ENCODE assay signal across 9 cellular contexts in the genomic region with DNA sequence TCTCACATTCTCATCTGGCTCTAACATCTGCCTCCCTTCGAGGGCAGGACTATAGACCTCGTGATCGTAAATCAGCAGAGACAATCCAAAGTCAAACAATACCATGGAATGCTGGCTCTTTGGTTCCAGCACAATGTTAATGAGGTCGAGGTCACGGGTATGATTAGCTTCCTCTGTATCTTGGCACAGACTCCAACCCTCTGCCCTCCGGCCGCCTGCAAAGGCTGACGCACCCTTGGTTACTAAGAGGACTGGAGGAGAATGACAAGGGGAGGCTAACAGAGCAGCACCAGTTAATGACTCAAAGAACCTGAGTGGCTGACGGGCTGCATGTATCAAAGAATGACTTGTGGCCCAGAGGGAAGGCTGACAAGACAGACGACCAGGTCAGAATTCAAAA. TPM values are rescaled to one million over a fixed set of nuclear protein-coding genes. Genes with fewer than 3 reads are reported as not detected.
DNase-seq lines count a peak whose midpoint lies in the region; FAIRE-seq and TF ChIP-seq lines count a peak whose summit lies in the region.
"Had no signal": no experiment of that assay in that cellular context is flagged by ENCODE, and none has a peak within 500 bp of the region (broad histone marks: within the 10 kb centered on the region; RNA-seq: fewer than 3 reads in every experiment).

No MANE protein-coding gene starts in this region.

- H3K4me3 Mint-ChIP-seq in HFFc6, result peak overlapping the region; percentile 78
- no peak overlapping the region for H3K4me3 Mint-ChIP-seq in activated T-cell treated with anti-CD3 and anti-CD28 coated beads, Interleukin-2, amount 50 U/mL, for 24 hours
- H3K4me3 Mint-ChIP-seq in CD8-positive, alpha-beta memory T cell, result no peak overlapping the region
- H3K4me3 Mint-ChIP-seq: activated naive CD4-positive, alpha-beta T cell treated with anti-CD3 and anti-CD28 coated beads, Interleukin-2, amount 50 U/mL, for 24 hours had no signal

- DNase-seq in HFFc6, result peak; percentile 98
- peak; percentile 95 for DNase-seq in amniotic epithelial cell (ENCODE audit: low read depth)
- peak; percentile 86 for DNase-seq in hepatocyte (ENCODE audit: low spot score)
- no peak for DNase-seq in smooth muscle cell (lab: John Stamatoyannopoulos, UW; ENCODE audit: unreplicated experiment)
- DNase-seq in activated T-cell treated with anti-CD3 and anti-CD28 coated beads, Interleukin-2, amount 50 U/mL, for 24 hours, result no peak
- no peak for DNase-seq in germinal center (ENCODE audit: low spot score)
- DNase-seq in CD8-positive, alpha-beta memory T cell, result no peak
- no peak for DNase-seq in GM12891 (ENCODE audit: insufficient read length, low spot score)

- peaks cover 15% of the 10 kb centered on the region; the same call in 1 of the 2 replicates for H3K36me3 Mint-ChIP-seq in HFFc6 (ENCODE audit: low read depth)
- H3K36me3 Mint-ChIP-seq in activated T-cell treated with anti-CD3 and anti-CD28 coated beads, Interleukin-2, amount 50 U/mL, for 24 hours (ENCODE audit: low read depth), result no peaks in the 10 kb centered on the region
- H3K36me3 Mint-ChIP-seq in CD8-positive, alpha-beta memory T cell, result no peaks in the 10 kb centered on the region
- H3K36me3 Mint-ChIP-seq: activated naive CD4-positive, alpha-beta T cell treated with anti-CD3 and anti-CD28 coated beads, Interleukin-2, amount 50 U/mL, for 24 hours had no signal

- H3K9ac ChIP-seq in smooth muscle cell (ENCODE audit: low read depth), result peak overlapping the region; percentile 19

- H4K20me1 ChIP-seq in hepatocyte (ENCODE audit: insufficient read depth, poor library complexity, severe bottlenecking) (peaks cover 2% of the 10 kb centered on the region), smooth muscle cell (ENCODE audit: low read depth) (peaks cover 65% of the 10 kb centered on the region)

- H3K4me3 ChIP-seq in hepatocyte (no peak overlapping the region), smooth muscle cell (no peak overlapping the region)
- no peak overlapping the region for H3K4me3 ChIP-seq in CD8-positive, alpha-beta memory T cell (ENCODE audit: low read length)

- no peak overlapping the region for H2AFZ ChIP-seq in hepatocyte
- no peak overlapping the region for H2AFZ ChIP-seq in smooth muscle cell (ENCODE audit: low read depth)

- no peak for FAIRE-seq in GM12891 (lab: Jason Lieb, UNC)

- WGBS in hepatocyte (ENCODE audit: low lambda C conversion rate, missing lambda C conversion rate), result 20% methylated on average over 10 of the region's 10 CpGs
- WGBS in smooth muscle cell (ENCODE audit: low lambda C conversion rate), result 22% methylated on average over 10 of the region's 10 CpGs

- no peaks in the 10 kb centered on the region for H3F3A ChIP-seq in smooth muscle cell (ENCODE audit: low read depth)

- TF ChIP-seq CTCF in HFFc6 (IDR thresholded peaks at IDR 0.05), result no peak
- no peak for TF ChIP-seq CTCF in hepatocyte (IDR thresholded peaks at IDR 0.05; ENCODE audit: poor library complexity)
- no peak for TF ChIP-seq CTCF in smooth muscle cell (IDR thresholded peaks at IDR 0.05; ENCODE audit: borderline replicate concordance, insufficient read depth, poor library complexity, severe bottlenecking)

- peak overlapping the region; percentile 78 for H3K27ac ChIP-seq in hepatocyte
- H3K27ac ChIP-seq in smooth muscle cell (ENCODE audit: low read depth), result peak overlapping the region; percentile 79
- no peak overlapping the region for H3K27ac ChIP-seq in CD8-positive, alpha-beta memory T cell (ENCODE audit: low read depth, low read length)

- H3K79me2 ChIP-seq in hepatocyte (peaks cover 92% of the 10 kb centered on the region), smooth muscle cell (ENCODE audit: low read depth) (peaks cover 95% of the 10 kb centered on the region)

- peaks cover 65% of the 10 kb centered on the region for H3K4me1 Mint-ChIP-seq in HFFc6 (ENCODE audit: low read depth)
- no peaks in the 10 kb centered on the region for H3K4me1 Mint-ChIP-seq in activated T-cell treated with anti-CD3 and anti-CD28 coated beads, Interleukin-2, amount 50 U/mL, for 24 hours (ENCODE audit: low read depth)
- no peaks in the 10 kb centered on the region for H3K4me1 Mint-ChIP-seq in CD8-positive, alpha-beta memory T cell
- H3K4me1 Mint-ChIP-seq: activated naive CD4-positive, alpha-beta T cell treated with anti-CD3 and anti-CD28 coated beads, Interleukin-2, amount 50 U/mL, for 24 hours had no signal

- H3K4me1 ChIP-seq in hepatocyte (ENCODE audit: insufficient read depth) (peaks cover 51% of the 10 kb centered on the region), smooth muscle cell (ENCODE audit: low read depth) (peaks cover 22% of the 10 kb centered on the region)
- H3K4me1 ChIP-seq in CD8-positive, alpha-beta memory T cell (ENCODE audit: insufficient read depth, low read length), result no peaks in the 10 kb centered on the region

- CTCF ChIA-PET in CD8-positive, alpha-beta memory T cell (lab: Charles Lee), result no interaction called here

- H3K9me3 Mint-ChIP-seq in HFFc6, result no peaks in the 10 kb centered on the region
- no peaks in the 10 kb centered on the region for H3K9me3 Mint-ChIP-seq in activated T-cell treated with anti-CD3 and anti-CD28 coated beads, Interleukin-2, amount 50 U/mL, for 24 hours
- no peaks in the 10 kb centered on the region for H3K9me3 Mint-ChIP-seq in CD8-positive, alpha-beta memory T cell
- H3K9me3 Mint-ChIP-seq: activated naive CD4-positive, alpha-beta T cell treated with anti-CD3 and anti-CD28 coated beads, Interleukin-2, amount 50 U/mL, for 24 hours had no signal

- peaks cover 2% of the 10 kb centered on the region for H3K27me3 Mint-ChIP-seq in HFFc6 (ENCODE audit: insufficient read depth)
- peaks cover 24% of the 10 kb centered on the region for H3K27me3 Mint-ChIP-seq in activated T-cell treated with anti-CD3 and anti-CD28 coated beads, Interleukin-2, amount 50 U/mL, for 24 hours
- H3K27me3 Mint-ChIP-seq in CD8-positive, alpha-beta memory T cell, result peaks cover 13 to 20% of the 10 kb centered on the region in 2 donors

- H3K36me3 ChIP-seq in hepatocyte (replicated peaks; ENCODE audit: insufficient read depth, low read depth) (no peaks in the 10 kb centered on the region), smooth muscle cell (ENCODE audit: low read depth) (no peaks in the 10 kb centered on the region)
- no peaks in the 10 kb centered on the region for H3K36me3 ChIP-seq in CD8-positive, alpha-beta memory T cell (ENCODE audit: insufficient read depth, low read length)

- no peaks in the 10 kb centered on the region for H3K27me3 ChIP-seq in hepatocyte
- no peaks in the 10 kb centered on the region for H3K27me3 ChIP-seq in smooth muscle cell (ENCODE audit: low read depth)
- H3K27me3 ChIP-seq in CD8-positive, alpha-beta memory T cell (ENCODE audit: insufficient read depth, low read length, poor library complexity, severe bottlenecking), result no peaks in the 10 kb centered on the region

- peak overlapping the region; percentile 18 for H3K4me2 ChIP-seq in hepatocyte
- H3K4me2 ChIP-seq in smooth muscle cell, result peak overlapping the region; percentile 32

- POLR2A ChIA-PET in CD8-positive, alpha-beta memory T cell (lab: Charles Lee), result no interaction called here

- peak overlapping the region; percentile 98 for H3K27ac Mint-ChIP-seq in HFFc6
- no peak overlapping the region for H3K27ac Mint-ChIP-seq in activated T-cell treated with anti-CD3 and anti-CD28 coated beads, Interleukin-2, amount 50 U/mL, for 24 hours
- H3K27ac Mint-ChIP-seq in CD8-positive, alpha-beta memory T cell, result no peak overlapping the region
- H3K27ac Mint-ChIP-seq: activated naive CD4-positive, alpha-beta T cell treated with anti-CD3 and anti-CD28 coated beads, Interleukin-2, amount 50 U/mL, for 24 hours had no signal

- H3K9me3 ChIP-seq in hepatocyte (ENCODE audit: low read depth) (no peaks in the 10 kb centered on the region), smooth muscle cell (replicated peaks; ENCODE audit: low read depth) (no peaks in the 10 kb centered on the region)
- no peaks in the 10 kb centered on the region for H3K9me3 ChIP-seq in CD8-positive, alpha-beta memory T cell (ENCODE audit: low read length)

- no peak for TF ChIP-seq POLR2A in GM12891 (IDR thresholded peaks at IDR 0.05; ENCODE audit: low read depth, low read length)

- no peaks in the 10 kb centered on the region for H3K9me2 ChIP-seq in hepatocyte (replicated peaks; ENCODE audit: insufficient read depth)

TF ChIP-seq in GM12891, 5 proteins besides CTCF, POLR2A, EP300 and RAD21:
- TF ChIP-seq PAX5 (IDR thresholded peaks at IDR 0.05; ENCODE audit: insufficient read depth, low read length, severe bottlenecking) (no peak), SPI1 (IDR thresholded peaks at IDR 0.05; ENCODE audit: low read depth, low read length) (no peak), POU2F2 (IDR thresholded peaks at IDR 0.05; ENCODE audit: low read depth, low read length) (no peak), TAF1 (IDR thresholded peaks at IDR 0.05; ENCODE audit: low read depth, low read length) (no peak), POLR2AphosphoS5 (IDR thresholded peaks at IDR 0.05; ENCODE audit: low read depth, low read length) (no peak)

RNA-seq across cellular contexts. Expression of a gene that starts 10.1 kb away (rescaled TPM):
- total RNA-seq in HFFc6 (2021; fragmentation: NEBNext Ultra II Directional; extraction: Animal tissue kit (Norgen Biotek cat#: 25700)), result 10 to 100 TPM; 14.4 to 18.9 (median 16.7) TPM
- total RNA-seq in hepatocyte, result 38.0 and 39.9 TPM in 2 replicates
- polyA plus RNA-seq in hepatocyte, result 10.2 and 15.6 TPM in 2 replicates
- total RNA-seq in smooth muscle cell, result 18.6 and 18.8 TPM in 2 replicates
- 10.5 and 13.4 TPM in 2 replicates for polyA plus RNA-seq in smooth muscle cell
- 1 to 10 TPM in 1 of 2 experiments, under 1 TPM in 1; 0.84 to 1.2 TPM for total RNA-seq in CD8-positive, alpha-beta memory T cell
- 0.20 TPM for polyA plus RNA-seq in CD8-positive, alpha-beta memory T cell
- 11.6 TPM for polyA plus RNA-seq in GM12891 (2012; ENCODE audit: low read depth, missing spikeins)

Comparison
In these comparisons a context has a peak if more than half of its experiments do, and no peak if none do; other contexts are left out.
1. DNase-seq: peak in HFFc6 (single experiment), amniotic epithelial cell (single experiment) and hepatocyte (single experiment); none in smooth muscle cell (single experiment), activated T-cell treated with anti-CD3 and anti-CD28 coated beads, Interleukin-2, amount 50 U/mL, for 24 hours (single experiment), germinal center (single experiment), CD8-positive, alpha-beta memory T cell (0 of 5) and GM12891 (single experiment).